8 cellular contexts compared by ENCODE assay signal in genomic region chr3:66220066-66220465, GRCh38. TPM values are rescaled to one million over a fixed set of nuclear protein-coding genes. Genes with fewer than 3 reads are reported as not detected.
A peak's percentile ranks its signal among the peaks of the same experiment; 100 is the strongest.
DNase-seq lines count a peak whose midpoint lies in the region; ATAC-seq, FAIRE-seq and TF ChIP-seq lines count a peak whose summit lies in the region.

No MANE protein-coding gene starts in this region.

- H3K27me3 Mint-ChIP-seq in activated CD4-positive, alpha-beta T cell treated with anti-CD3 and anti-CD28 coated beads for 36 hours: no peaks in the 10 kb centered on the region
- H3K27me3 Mint-ChIP-seq in activated CD4-positive, alpha-beta memory T cell treated with anti-CD3 and anti-CD28 coated beads for 36 hours: no peaks in the 10 kb centered on the region

- peaks cover 20% of the 10 kb centered on the region for H3K4me1 ChIP-seq in suprapubic skin

- intact Hi-C loops in activated CD4-positive, alpha-beta T cell treated with anti-CD3 and anti-CD28 coated beads for 36 hours (cut with DNase I, micrococcal nuclease): loop anchor here (1.0 to 5.0 kb wide), 6 partner anchors 82 to 1432 kb away; partner anchors contain the start of genes KBTBD8 (in 2 of the 2) and SUCLG2 (in 1 of the 2)
- intact Hi-C loops in activated CD4-positive, alpha-beta memory T cell treated with anti-CD3 and anti-CD28 coated beads for 36 hours (cut with micrococcal nuclease): loop anchor here (1.0 to 5.0 kb wide), 7 partner anchors 19 to 779 kb away; partner anchors contain the start of genes KBTBD8, LRIG1 and MAGI1

- no peaks in the 10 kb centered on the region for H3K27me3 ChIP-seq in suprapubic skin

- peak overlapping the region; percentile 86 for H3K4me3 Mint-ChIP-seq in activated CD4-positive, alpha-beta T cell treated with anti-CD3 and anti-CD28 coated beads for 36 hours
- H3K4me3 Mint-ChIP-seq in activated CD4-positive, alpha-beta memory T cell treated with anti-CD3 and anti-CD28 coated beads for 36 hours: peak overlapping the region; percentile 57

- DNase-seq in activated CD4-positive, alpha-beta T cell treated with anti-CD3 and anti-CD28 coated beads for 36 hours: no peak
- DNase-seq in activated CD4-positive, alpha-beta T cell treated with anti-CD3 and anti-CD28 coated beads, Interleukin-2, amount 50 U/mL, for 4 hours: no peak
- DNase-seq in activated CD4-positive, alpha-beta memory T cell treated with anti-CD3 and anti-CD28 coated beads for 36 hours: no peak
- peak; percentile 8 for DNase-seq in iris pigment epithelial cell (ENCODE audit: low read depth)
- no peak for DNase-seq in suprapubic skin (ENCODE audit: low spot score in 2 of 2)
- DNase-seq in AML-193 (lab: John Stamatoyannopoulos, UW): no peak
- no peak for DNase-seq in RCC 7860 (ENCODE audit: low spot score)
- no peak for DNase-seq in NCI-H2196 (lab: John Stamatoyannopoulos, UW; ENCODE audit: unreplicated experiment)

- TF ChIP-seq CTCF in suprapubic skin (IDR thresholded peaks at IDR 0.05): no peak

- CTCF ChIA-PET in activated CD4-positive, alpha-beta T cell treated with anti-CD3 and anti-CD28 coated beads for 36 hours (lab: Charles Lee): interaction anchor here (1.0 kb wide), 1 partner anchor 21 kb away, joined by 3 read pairs; no protein-coding TSS in a partner anchor
- CTCF ChIA-PET in activated CD4-positive, alpha-beta memory T cell treated with anti-CD3 and anti-CD28 coated beads for 36 hours (lab: Charles Lee): no interaction called here

- no peak for TF ChIP-seq POLR2A in suprapubic skin (IDR thresholded peaks at IDR 0.05)

- peaks cover 8% of the 10 kb centered on the region for H3K9me3 Mint-ChIP-seq in activated CD4-positive, alpha-beta T cell treated with anti-CD3 and anti-CD28 coated beads for 36 hours (ENCODE audit: low read depth)
- peaks cover 6% of the 10 kb centered on the region for H3K9me3 Mint-ChIP-seq in activated CD4-positive, alpha-beta memory T cell treated with anti-CD3 and anti-CD28 coated beads for 36 hours

- peak overlapping the region; percentile 81 for H3K27ac ChIP-seq in suprapubic skin

- no peaks in the 10 kb centered on the region for H3K9me3 ChIP-seq in suprapubic skin

- peaks cover 42% of the 10 kb centered on the region for H3K4me1 Mint-ChIP-seq in activated CD4-positive, alpha-beta T cell treated with anti-CD3 and anti-CD28 coated beads for 36 hours
- H3K4me1 Mint-ChIP-seq in activated CD4-positive, alpha-beta memory T cell treated with anti-CD3 and anti-CD28 coated beads for 36 hours (ENCODE audit: low read depth): peaks cover 43% of the 10 kb centered on the region

- no peak overlapping the region for H3K27ac Mint-ChIP-seq in activated CD4-positive, alpha-beta T cell treated with anti-CD3 and anti-CD28 coated beads for 36 hours
- no peak overlapping the region for H3K27ac Mint-ChIP-seq in activated CD4-positive, alpha-beta memory T cell treated with anti-CD3 and anti-CD28 coated beads for 36 hours

- ATAC-seq in activated CD4-positive, alpha-beta T cell treated with anti-CD3 and anti-CD28 coated beads for 36 hours: no peak

- peaks cover 28% of the 10 kb centered on the region for H3K36me3 Mint-ChIP-seq in activated CD4-positive, alpha-beta T cell treated with anti-CD3 and anti-CD28 coated beads for 36 hours (ENCODE audit: low read depth)
- H3K36me3 Mint-ChIP-seq in activated CD4-positive, alpha-beta memory T cell treated with anti-CD3 and anti-CD28 coated beads for 36 hours: peaks cover 30% of the 10 kb centered on the region

- TF ChIP-seq EP300 in suprapubic skin (IDR thresholded peaks at IDR 0.05): no peak

- peak overlapping the region; percentile 73 for H3K4me3 ChIP-seq in suprapubic skin

- peaks cover 4% of the 10 kb centered on the region for H3K36me3 ChIP-seq in suprapubic skin

- no peak for FAIRE-seq in RCC 7860 (lab: Jason Lieb, UNC)

- POLR2A ChIA-PET in activated CD4-positive, alpha-beta T cell treated with anti-CD3 and anti-CD28 coated beads for 36 hours (lab: Charles Lee): no interaction called here
- POLR2A ChIA-PET in activated CD4-positive, alpha-beta memory T cell treated with anti-CD3 and anti-CD28 coated beads for 36 hours (lab: Charles Lee): interaction anchor here (0.5 to 0.7 kb wide), 2 partner anchors 15 to 20 kb away, joined by 3 to 4 read pairs; no protein-coding TSS in a partner anchor

- 14% methylated on average over 5 of the region's 5 CpGs for WGBS in suprapubic skin

RNA-seq across cellular contexts. Expression of gene SLC25A26, which starts 0.7 kb away (rescaled TPM):
- 10 to 100 TPM; 14.2 to 22.7 TPM for total RNA-seq in activated CD4-positive, alpha-beta T cell treated with anti-CD3 and anti-CD28 coated beads for 36 hours
- 10 to 100 TPM; 22.6 TPM for total RNA-seq in activated CD4-positive, alpha-beta memory T cell treated with anti-CD3 and anti-CD28 coated beads for 36 hours
- total RNA-seq in suprapubic skin: 10 to 100 TPM; 13.3 to 29.1 (median 22.8) TPM
